In genomic region chr1:32900371-32900955, GRCh38 we compare ENCODE assay signal across 8 cellular contexts. TPM values are rescaled to one million over a fixed set of nuclear protein-coding genes. Genes with fewer than 3 reads are reported as not detected.
DNase-seq lines count a peak whose midpoint lies in the region; TF ChIP-seq lines count a peak whose summit lies in the region.

No MANE protein-coding gene starts in this region.

- peak overlapping the region; percentile 77 for H3K4me3 ChIP-seq in BLaER1
- peak overlapping the region; percentile 97 for H3K4me3 ChIP-seq in PC-9
- H3K4me3 ChIP-seq in epithelial cell of proximal tubule (ENCODE audit: low read depth, low read length) = peak overlapping the region; percentile 76
- H3K4me3 ChIP-seq in neural cell (ENCODE audit: low read length) = peak overlapping the region; percentile 62

- H3K4me1 ChIP-seq in BLaER1 = peaks cover 21% of the 10 kb centered on the region
- H3K4me1 ChIP-seq in PC-9 (replicated peaks; ENCODE audit: insufficient read depth) = no peaks in the 10 kb centered on the region

- DNase-seq in PC-9 (no peak), epithelial cell of proximal tubule (ENCODE audit: low read depth) (no peak), NCI-H446 treated with DMSO at 0.1 percent for 48 hours (lab: John Stamatoyannopoulos, UW) (no peak), mucosa of gallbladder (ENCODE audit: low spot score) (no peak), GF-D8 (lab: John Stamatoyannopoulos, UW) (no peak), kidney glomerular epithelial cell (lab: John Stamatoyannopoulos, UW) (no peak)

- no peak for TF ChIP-seq RAD21 in neural cell (conservative IDR thresholded peaks at IDR 0.05)

- intact Hi-C loops in PC-9 (cut with micrococcal nuclease; ENCODE audit: unreplicated experiment) = no loop called here

- no peak for TF ChIP-seq EP300 in neural cell (conservative IDR thresholded peaks at IDR 0.05; ENCODE audit: poor library complexity, severe bottlenecking)

- BruUV-seq in PC-9 (replicated peaks; lab: Mats Ljungman, UMichigan) = TSS peak; percentile 37

- H3K9ac ChIP-seq in BLaER1 (peak overlapping the region; percentile 80), neural cell (ENCODE audit: low read length) (no peak overlapping the region)

- peaks cover 5% of the 10 kb centered on the region; the same call in 1 of the 2 replicates for H3K36me3 ChIP-seq in BLaER1
- no peaks in the 10 kb centered on the region for H3K36me3 ChIP-seq in PC-9 (ENCODE audit: low read depth)
- H3K36me3 ChIP-seq in neural cell (ENCODE audit: insufficient read depth, low read length) = no peaks in the 10 kb centered on the region

- H3K27me3 ChIP-seq in BLaER1 = no peaks in the 10 kb centered on the region
- H3K27me3 ChIP-seq in PC-9 (ENCODE audit: insufficient read depth, low read depth) = no peaks in the 10 kb centered on the region
- H3K27me3 ChIP-seq in neural cell (ENCODE audit: insufficient read depth, low read depth, low read length) = peaks cover 36% of the 10 kb centered on the region

- H3F3A ChIP-seq in PC-9 (ENCODE audit: insufficient read depth, low read depth) (peaks cover 14% of the 10 kb centered on the region; the same call in 1 of the 2 replicates), neural cell (ENCODE audit: insufficient read depth, low read length, poor library complexity, severe bottlenecking) (no peaks in the 10 kb centered on the region)

- H3K9me3 ChIP-seq in BLaER1 (no peaks in the 10 kb centered on the region), PC-9 (ENCODE audit: insufficient read depth, low read depth) (no peaks in the 10 kb centered on the region), neural cell (ENCODE audit: low read length) (no peaks in the 10 kb centered on the region)

- H4K20me1 ChIP-seq in BLaER1 = peaks cover 5% of the 10 kb centered on the region; the same call in 1 of the 2 replicates
- H4K20me1 ChIP-seq in PC-9 (ENCODE audit: insufficient read depth) = no peaks in the 10 kb centered on the region; the same call in 1 of the 2 replicates
- no peaks in the 10 kb centered on the region for H4K20me1 ChIP-seq in neural cell (ENCODE audit: insufficient read depth)

- CTCF ChIA-PET in PC-9 (lab: Charles Lee) = no interaction called here

- H3K4me2 ChIP-seq in BLaER1 = peak overlapping the region; percentile 97
- H3K4me2 ChIP-seq in PC-9 = peak overlapping the region; percentile 86
- H3K4me2 ChIP-seq in neural cell (ENCODE audit: low read length) = no peak overlapping the region

- H3K79me2 ChIP-seq in PC-9 (ENCODE audit: low read depth) (0 out of 2 replicates have a peak, but pooled peaks cover 8% of the 10 kb centered on the region), neural cell (replicated peaks; ENCODE audit: insufficient read depth, low read length) (no peaks in the 10 kb centered on the region)

- H3K9me2 ChIP-seq in PC-9 (ENCODE audit: insufficient read depth) = no peaks in the 10 kb centered on the region
- H3K9me2 ChIP-seq in neural cell (ENCODE audit: insufficient read depth, low read length) = no peaks in the 10 kb centered on the region

- H2AFZ ChIP-seq in PC-9 = peak overlapping the region; percentile 94
- H2AFZ ChIP-seq in neural cell (ENCODE audit: low read depth, low read length) = no peak overlapping the region

- TF ChIP-seq CTCF in PC-9 (conservative IDR thresholded peaks at IDR 0.05) (no peak), epithelial cell of proximal tubule (conservative IDR thresholded peaks at IDR 0.05; ENCODE audit: low read depth, low read length) (no peak), neural cell (IDR thresholded peaks at IDR 0.05; ENCODE audit: poor library complexity, severe bottlenecking) (no peak)

- POLR2A ChIA-PET in PC-9 (lab: Charles Lee; ENCODE audit: unreplicated experiment) = no interaction called here

- H3K27ac ChIP-seq in BLaER1 (peak overlapping the region; percentile 74), PC-9 (no peak overlapping the region), neural cell (ENCODE audit: low read length) (no peak overlapping the region)

TF ChIP-seq in neural cell, 6 proteins besides CTCF, POLR2A, EP300 and RAD21:
- TF ChIP-seq EZH2 (IDR thresholded peaks at IDR 0.05; ENCODE audit: borderline replicate concordance, insufficient read depth, low read length, poor library complexity, severe bottlenecking) (no peak), MXI1 (conservative IDR thresholded peaks at IDR 0.05; ENCODE audit: poor library complexity, severe bottlenecking) (no peak), TAF1 (IDR thresholded peaks at IDR 0.05; ENCODE audit: low read depth) (no peak), POLR2AphosphoS5 (IDR thresholded peaks at IDR 0.05) (no peak), REST (IDR thresholded peaks at IDR 0.05; ENCODE audit: borderline replicate concordance) (no peak), SMC3 (conservative IDR thresholded peaks at IDR 0.05; ENCODE audit: poor library complexity) (no peak)

RNA-seq across cellular contexts. Expression of gene TMEM54, which starts 0.7 kb away (rescaled TPM):
- total RNA-seq in PC-9 (2021) (102 and 132 TPM in 2 replicates), epithelial cell of proximal tubule (119 and 131 TPM in 2 replicates), mucosa of gallbladder (372 TPM)
- polyA plus RNA-seq in neural cell = 2.1 TPM in 1 of 2 replicates, not detected in the other
- not detected in 2 replicates for polyA minus RNA-seq in neural cell

RNA-seq across cellular contexts. Expression of gene HPCA, which starts 14.2 kb away (rescaled TPM):
- total RNA-seq in PC-9 (2021) (not detected in 2 replicates), epithelial cell of proximal tubule (0.14 TPM in 1 of 2 replicates, not detected in the other), mucosa of gallbladder (1.8 TPM)
- 1.9 TPM in 1 of 2 replicates, not detected in the other for polyA plus RNA-seq in neural cell
- 1.2 TPM in 1 of 2 replicates, not detected in the other for polyA minus RNA-seq in neural cell

RNA-seq across cellular contexts. Expression of gene FNDC5, which starts 29.8 kb away (rescaled TPM):
- total RNA-seq in PC-9 (2021) (not detected in 2 replicates), epithelial cell of proximal tubule (not detected in 2 replicates), mucosa of gallbladder (8.4 TPM)
- polyA plus RNA-seq in neural cell = 20.5 and 21.6 TPM in 2 replicates
- polyA minus RNA-seq in neural cell = 18.5 and 20.8 TPM in 2 replicates
